ENCODE assay signal across 16 cellular contexts in genomic region chr17:29578626-29579485, GRCh38. TPM values are rescaled to one million over a fixed set of nuclear protein-coding genes. Genes with fewer than 3 reads are reported as not detected.
A peak's percentile ranks its signal among the peaks of the same experiment; 100 is the strongest.
DNase-seq lines count a peak whose midpoint lies in the region; ATAC-seq and TF ChIP-seq lines count a peak whose summit lies in the region.
"Had no signal": no experiment of that assay in that cellular context is flagged by ENCODE, and none has a peak within 500 bp of the region (broad histone marks: within the 10 kb centered on the region; RNA-seq: fewer than 3 reads in every experiment).

No MANE protein-coding gene starts in this region.

- H2AFZ ChIP-seq in IMR-90 (replicated peaks; ENCODE audit: low read length, poor library complexity): no peak overlapping the region

- H3K27ac Mint-ChIP-seq in effector memory CD8-positive, alpha-beta T cell: peak overlapping the region; percentile 39 to 87

- ATAC-seq in Right ventricle myocardium inferior: no peak
- no peak for ATAC-seq in left cardiac atrium
- no peak for ATAC-seq in IMR-90 (ENCODE audit: low read depth)
- no peak for ATAC-seq in effector memory CD8-positive, alpha-beta T cell (replicated peaks)
- ATAC-seq: A549, GM12878 had no signal

- H3K4ac ChIP-seq in IMR-90 (ENCODE audit: low read depth, low read length): no peak overlapping the region

- H3K18ac ChIP-seq in IMR-90 (ENCODE audit: low read depth, low read length): no peak overlapping the region

- no peak overlapping the region for H4K5ac ChIP-seq in IMR-90 (ENCODE audit: low read depth, low read length)

- H3K23ac ChIP-seq in IMR-90 (ENCODE audit: low read depth, low read length): no peak overlapping the region

- H3K79me1 ChIP-seq in IMR-90 (ENCODE audit: low read depth in 1 of 2, low read length in 2 of 2): peaks cover 13 to 48% of the 10 kb centered on the region in 2 experiments

- dilution Hi-C loops in IMR-90 (cut with HindIII; ENCODE audit: low sequenced_read_pairs, unreplicated experiment): no loop called here

- H4K8ac ChIP-seq in IMR-90 (ENCODE audit: low read depth in 2 of 2, low read length in 2 of 2): no peak overlapping the region

- no peak overlapping the region for H2AK5ac ChIP-seq in IMR-90 (ENCODE audit: low read depth, low read length)

- in situ Hi-C loops in IMR-90 (cut with MboI; ENCODE audit: low sequenced_read_pairs): no loop called here

- H2BK15ac ChIP-seq in IMR-90 (ENCODE audit: low read depth, low read length): no peak overlapping the region

- no peak overlapping the region for H3K9ac ChIP-seq in IMR-90 (ENCODE audit: low read depth, low read length)

- no peak overlapping the region for H3K4me3 Mint-ChIP-seq in effector memory CD8-positive, alpha-beta T cell

- H2AK9ac ChIP-seq in IMR-90 (replicated peaks; ENCODE audit: low read depth, low read length, poor library complexity): peak overlapping the region; percentile 28

- no peak overlapping the region for H3K4me2 ChIP-seq in IMR-90 (ENCODE audit: low read depth, low read length)
- H3K4me2 ChIP-seq: A549 had no signal

- H3K4me1 Mint-ChIP-seq in effector memory CD8-positive, alpha-beta T cell (ENCODE audit: low read depth in 2 of 2): peaks cover 7 to 12% of the 10 kb centered on the region in 2 donors

- peak; percentile 39 for DNase-seq in Right ventricle myocardium inferior (ENCODE audit: missing footprints)
- DNase-seq in left cardiac atrium: no peak
- no peak for DNase-seq in IMR-90
- DNase-seq in effector memory CD8-positive, alpha-beta T cell: no peak
- no peak for DNase-seq in substantia nigra (lab: John Stamatoyannopoulos, UW)
- no peak for DNase-seq in midbrain (lab: John Stamatoyannopoulos, UW)
- DNase-seq in adrenal gland: no peak
- DNase-seq: Calu3, DMS79, Kasumi-1, NCI-H2029, NCI-H2171 treated with DMSO at 0.1 percent for 48 hours, NCI-H510A, NCI-H82 had no signal

- H3K4me3 ChIP-seq in IMR-90 (ENCODE audit: insufficient read depth, low read depth, low read length) (no peak overlapping the region), adrenal gland (no peak overlapping the region)
- H3K4me3 ChIP-seq: A549, GM12878 had no signal

- TF ChIP-seq CTCF in IMR-90 (conservative IDR thresholded peaks at IDR 0.05; ENCODE audit: low read depth, low read length) (no peak), adrenal gland (IDR thresholded peaks at IDR 0.05) (no peak)

- H3K4me1 ChIP-seq in IMR-90 (ENCODE audit: control insufficient read depth, insufficient read depth, low read length) (no peaks in the 10 kb centered on the region; the same call in 1 of the 2 replicates), adrenal gland (replicated peaks in 1 of 2) (no peaks in the 10 kb centered on the region)

- peaks cover 17% of the 10 kb centered on the region for H4K20me1 ChIP-seq in IMR-90 (ENCODE audit: insufficient read depth, low read length)

- H2BK5ac ChIP-seq in IMR-90 (ENCODE audit: low read depth, low read length, poor library complexity, severe bottlenecking): no peak overlapping the region

- intact Hi-C loops in Right ventricle myocardium inferior (cut with DNase I) (no loop called here), left cardiac atrium (cut with DNase I) (loop anchor here in 1 of 2 donors (10.0 kb wide), 1 partner anchor 356 kb away; the partner anchor contains the start of gene SSH2), IMR-90 (cut with micrococcal nuclease) (no loop called here), adrenal gland (cut with DNase I) (loop anchor here in 1 of 2 donors (5.0 kb wide), 1 partner anchor 33 kb away; no protein-coding TSS in a partner anchor)

- no peak overlapping the region for H3K14ac ChIP-seq in IMR-90 (replicated peaks; ENCODE audit: low read depth, low read length)

- no peak overlapping the region for H4K91ac ChIP-seq in IMR-90 (ENCODE audit: insufficient read depth, low read depth, low read length)

- H3K9me3 ChIP-seq in IMR-90 (ENCODE audit: control insufficient read depth, insufficient read depth, low read length) (no peaks in the 10 kb centered on the region), adrenal gland (replicated peaks in 1 of 3) (no peaks in the 10 kb centered on the region)
- H3K9me3 ChIP-seq: A549 had no signal

- H2BK120ac ChIP-seq in IMR-90 (ENCODE audit: low read depth, low read length): no peak overlapping the region

- no peak overlapping the region for H3K27ac ChIP-seq in IMR-90 (ENCODE audit: insufficient read depth, low read length)
- H3K27ac ChIP-seq in substantia nigra (ENCODE audit: low read depth, low read length, poor library complexity, severe bottlenecking): peak overlapping the region; percentile 61
- no peak overlapping the region for H3K27ac ChIP-seq in adrenal gland

- H3K27me3 ChIP-seq in IMR-90 (ENCODE audit: control insufficient read depth, insufficient read depth, low read length) (no peaks in the 10 kb centered on the region), adrenal gland (no peaks in the 10 kb centered on the region)

- POLR2A ChIA-PET in IMR-90 (lab: Charles Lee; ENCODE audit: unreplicated experiment): no interaction called here

- TF ChIP-seq POLR2A in IMR-90 (IDR thresholded peaks at IDR 0.05; ENCODE audit: low read depth, low read length) (no peak), adrenal gland (IDR thresholded peaks at IDR 0.05) (no peak)

- H3K56ac ChIP-seq in IMR-90 (ENCODE audit: extremely low read depth, insufficient read depth, low read length): no peak overlapping the region

- peaks cover 2% of the 10 kb centered on the region for H3K9me1 ChIP-seq in IMR-90 (ENCODE audit: insufficient read depth, low read length)

- CTCF ChIA-PET in IMR-90 (lab: Yijun Ruan, JAX): interaction anchor here (0.6 kb wide), 1 partner anchor 146 kb away, joined by 3 read pairs; no protein-coding TSS in a partner anchor

- BruUV-seq in IMR-90 (replicated peaks; lab: Mats Ljungman, UMichigan): no TSS peak

- no peak overlapping the region for H2BK20ac ChIP-seq in IMR-90 (ENCODE audit: low read depth, low read length)

- no peaks in the 10 kb centered on the region for H3K27me3 Mint-ChIP-seq in effector memory CD8-positive, alpha-beta T cell

- H3K36me3 ChIP-seq in IMR-90 (ENCODE audit: control insufficient read depth, insufficient read depth, low read length): peaks cover 72% of the 10 kb centered on the region
- H3K36me3 ChIP-seq in adrenal gland (replicated peaks in 1 of 2): peaks cover 0 to 62% of the 10 kb centered on the region in 2 donors

- no peak for TF ChIP-seq RAD21 in IMR-90 (IDR thresholded peaks at IDR 0.05; ENCODE audit: low read length)

- 90% methylated on average over 2 of the region's 14 CpGs; no CpG with 5 or more reads in 1 of the 2 experiments for WGBS in IMR-90 (ENCODE audit: extremely low coverage in 2 of 2, insufficient read length in 1 of 2), 2 experiments
- 89 to 94% (median 92%) methylated on average over 10 to 14 of the region's 14 CpGs for WGBS in adrenal gland, 4 donors

- H3K36me3 Mint-ChIP-seq in effector memory CD8-positive, alpha-beta T cell (ENCODE audit: insufficient read depth): peaks cover 42% of the 10 kb centered on the region

- H3K9me3 Mint-ChIP-seq in effector memory CD8-positive, alpha-beta T cell: no peaks in the 10 kb centered on the region

TF ChIP-seq in IMR-90, 13 proteins besides CTCF, POLR2A, EP300 and RAD21 (continues in another document):
- TF ChIP-seq CEBPB (IDR thresholded peaks at IDR 0.05; ENCODE audit: low read depth, low read length): no peak
- no peak for TF ChIP-seq BHLHE40 (IDR thresholded peaks at IDR 0.05; ENCODE audit: low read depth, low read length)
- no peak for TF ChIP-seq SMC3 (IDR thresholded peaks at IDR 0.05; ENCODE audit: low read depth, low read length)
- no peak for TF ChIP-seq NFE2L2 (IDR thresholded peaks at IDR 0.05; ENCODE audit: low read depth, low read length)
- TF ChIP-seq FOS (IDR thresholded peaks at IDR 0.05; ENCODE audit: low read depth, low read length): no peak

RNA-seq across cellular contexts. Expression of gene TP53I13, which starts 10.4 kb away (rescaled TPM):
- total RNA-seq in Right ventricle myocardium inferior (38.8 TPM), left cardiac atrium (10 to 100 TPM; 42.0 to 48.8 TPM), IMR-90 (2012; rRNA removed) (18.3 and 22.0 TPM in 2 replicates), adrenal gland (10 to 100 TPM; 22.0 to 70.5 (median 45.2) TPM)
- polyA plus RNA-seq in IMR-90 (2012; rRNA removed) (48.3 and 53.1 TPM in 2 replicates), adrenal gland (100 to 1,000 TPM in 2 of 3 donors, 1 to 10 TPM in 1; 4.2 to 163 (median 135) TPM)
- 41.4 and 69.6 TPM in 2 replicates for polyA plus RNA-seq in IMR-90 (2012; cell fraction: cytosol; rRNA removed)
- 126 and 323 TPM in 2 replicates for polyA plus RNA-seq in IMR-90 (2012; cell fraction: nucleus; rRNA removed; ENCODE audit: low replicate concordance)

RNA-seq across cellular contexts. Expression of gene GIT1, which starts 10.6 kb away (rescaled TPM):
- total RNA-seq in Right ventricle myocardium inferior (33.0 TPM), left cardiac atrium (10 to 100 TPM; 30.8 to 44.0 TPM), IMR-90 (2012; rRNA removed) (13.3 and 14.2 TPM in 2 replicates), adrenal gland (10 to 100 TPM; 21.3 to 36.6 (median 31.7) TPM)
- polyA plus RNA-seq in IMR-90 (2012; rRNA removed) (34.2 and 37.1 TPM in 2 replicates), adrenal gland (10 to 100 TPM; 13.7 to 51.6 (median 33.4) TPM)
- polyA plus RNA-seq in IMR-90 (2012; cell fraction: cytosol; rRNA removed): 25.3 and 30.3 TPM in 2 replicates
- 57.7 and 127 TPM in 2 replicates for polyA plus RNA-seq in IMR-90 (2012; cell fraction: nucleus; rRNA removed; ENCODE audit: low replicate concordance)

RNA-seq across cellular contexts. Expression of gene ABHD15, which starts 12.0 kb away (rescaled TPM):
- total RNA-seq in Right ventricle myocardium inferior (7.1 TPM), left cardiac atrium (10 to 100 TPM in 1 of 2 donors, 1 to 10 TPM in 1; 8.3 to 11.6 TPM), IMR-90 (2012; rRNA removed) (3.1 and 3.2 TPM in 2 replicates), adrenal gland (10 to 100 TPM in 1 of 8 donors, 1 to 10 TPM in 7; 4.7 to 11.1 (median 7.5) TPM)
- polyA plus RNA-seq in IMR-90 (2012; rRNA removed) (4.5 and 4.6 TPM in 2 replicates), adrenal gland (1 to 10 TPM; 2.9 to 4.1 (median 3.0) TPM)
- 3.3 and 4.4 TPM in 2 replicates for polyA plus RNA-seq in IMR-90 (2012; cell fraction: cytosol; rRNA removed)
- 3.2 and 4.0 TPM in 2 replicates for polyA plus RNA-seq in IMR-90 (2012; cell fraction: nucleus; rRNA removed; ENCODE audit: low replicate concordance)

RNA-seq across cellular contexts. Expression of gene ANKRD13B, which starts 14.1 kb away (rescaled TPM):
- total RNA-seq in Right ventricle myocardium inferior: 9.2 TPM
- total RNA-seq in left cardiac atrium: 10 to 100 TPM in 1 of 2 donors, 1 to 10 TPM in 1; 8.1 to 10.5 TPM
- 0.90 and 1.1 TPM in 2 replicates for total RNA-seq in IMR-90 (2012; rRNA removed)
- polyA plus RNA-seq in IMR-90 (2012; rRNA removed): 4.0 and 5.2 TPM in 2 replicates
- polyA plus RNA-seq in IMR-90 (2012; cell fraction: cytosol; rRNA removed): 1.9 and 4.4 TPM in 2 replicates
- 27.5 and 68.3 TPM in 2 replicates for polyA plus RNA-seq in IMR-90 (2012; cell fraction: nucleus; rRNA removed; ENCODE audit: low replicate concordance)
- 10 to 100 TPM in 1 of 8 donors, 1 to 10 TPM in 7; 2.5 to 11.7 (median 5.4) TPM for total RNA-seq in adrenal gland
- 10 to 100 TPM in 1 of 3 donors, 1 to 10 TPM in 2; 1.0 to 23.8 (median 7.2) TPM for polyA plus RNA-seq in adrenal gland

RNA-seq across cellular contexts. Expression of gene CORO6, which starts 43.9 kb away (rescaled TPM):
- total RNA-seq in Right ventricle myocardium inferior (93.2 TPM), left cardiac atrium (10 to 100 TPM; 67.0 to 82.1 TPM), IMR-90 (2012; rRNA removed) (2.8 and 3.4 TPM in 2 replicates), adrenal gland (10 to 100 TPM in 1 of 8 donors, 1 to 10 TPM in 7; 1.1 to 14.8 (median 5.6) TPM)
- polyA plus RNA-seq in IMR-90 (2012; rRNA removed) (7.6 and 7.8 TPM in 2 replicates), adrenal gland (10 to 100 TPM in 2 of 3 donors, under 1 TPM in 1; 0.44 to 34.0 (median 25.5) TPM)
- 1.4 and 2.8 TPM in 2 replicates for polyA plus RNA-seq in IMR-90 (2012; cell fraction: cytosol; rRNA removed)
- polyA plus RNA-seq in IMR-90 (2012; cell fraction: nucleus; rRNA removed; ENCODE audit: low replicate concordance): 139 and 203 TPM in 2 replicates
